ENCODE assay signal across 1 cellular context in the genomic region with DNA sequence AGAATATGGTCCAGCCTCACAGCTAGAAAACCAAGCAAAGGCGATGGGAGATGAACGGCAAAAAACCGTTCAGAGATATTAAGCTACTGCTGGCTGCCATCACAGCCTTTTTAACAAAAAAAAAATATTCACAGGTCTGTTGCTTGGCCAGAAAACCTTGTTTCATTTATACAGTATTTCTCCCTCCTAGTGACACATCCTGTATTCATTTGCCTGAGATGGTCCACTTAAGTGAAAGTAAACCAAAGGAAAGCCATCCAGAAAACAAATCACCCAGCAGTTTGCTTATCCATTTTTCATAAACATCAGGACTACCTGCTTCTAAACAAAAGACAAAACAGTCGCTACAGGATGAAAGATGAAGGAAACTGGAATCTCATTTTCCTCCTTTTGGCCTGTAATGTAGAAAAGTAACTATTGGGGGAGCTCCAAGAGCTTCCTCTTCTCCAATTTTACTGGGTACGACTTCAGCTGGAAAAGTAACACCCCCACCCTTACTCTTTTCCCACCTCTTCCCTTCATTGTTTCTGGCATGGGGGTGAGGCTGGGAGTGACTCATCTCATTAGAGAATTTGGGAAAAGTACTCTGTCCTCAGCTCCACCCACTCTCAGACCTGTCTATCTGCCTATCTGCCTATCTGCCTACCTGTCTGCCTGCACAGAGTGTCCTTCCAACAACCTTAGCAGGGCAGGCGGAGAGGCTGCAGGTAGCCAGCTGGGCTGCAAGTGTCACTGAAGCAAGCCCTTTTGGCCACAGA.
TF ChIP-seq lines count a peak whose summit lies in the region.

No MANE protein-coding gene starts in this region.

TF ChIP-seq in WTC11, 78 proteins besides CTCF, POLR2A, EP300 and RAD21 (continued from another document):
- TF ChIP-seq STAT6 (CRISPR knock-in tag; conservative IDR thresholded peaks at IDR 0.05; ENCODE audit: low read depth) (no peak), ZNF121 (CRISPR knock-in tag; IDR thresholded peaks at IDR 0.05) (no peak), EMX1 (CRISPR knock-in tag; IDR thresholded peaks at IDR 0.05) (no peak), IRF1 (CRISPR knock-in tag; IDR thresholded peaks at IDR 0.05) (no peak), ZNF232 (CRISPR knock-in tag; IDR thresholded peaks at IDR 0.05) (no peak)
